ENCODE assay signal across 23 cellular contexts in the genomic region with DNA sequence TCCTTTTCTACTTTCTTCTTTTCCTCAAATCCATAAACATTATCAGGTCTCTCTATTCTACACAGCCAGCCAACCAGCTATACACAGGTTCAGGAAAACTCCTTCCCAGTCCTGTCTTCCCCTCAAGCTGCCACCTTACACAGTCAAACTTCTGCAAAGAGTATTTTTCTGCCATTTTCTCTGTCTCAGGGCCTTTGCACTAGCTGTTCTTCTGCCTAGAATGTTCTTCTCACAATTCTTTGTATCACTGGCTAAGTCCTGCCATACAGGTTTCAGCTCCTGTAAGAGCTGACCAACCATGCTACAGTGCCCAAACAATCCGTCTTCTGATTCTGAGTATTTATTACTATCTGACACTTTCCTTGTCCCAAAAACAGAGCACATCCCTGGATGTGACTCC.
"Had no signal": no experiment of that assay in that cellular context is flagged by ENCODE, and none has a peak within 500 bp of the region (broad histone marks: within the 10 kb centered on the region; RNA-seq: fewer than 3 reads in every experiment).

No MANE protein-coding gene starts in this region.

- DNase-seq: islet precursor cell; left ventricle myocardium inferior; midbrain; mucosa of descending colon; naive thymus-derived CD4-positive, alpha-beta T cell; ovary; stimulated activated CD4-positive, alpha-beta T cell treated with anti-CD3 and anti-CD28 coated beads, Interleukin-12 subunit alpha, Interleukin-12 subunit beta, amount 100 ng/mL, for 4 hours; stimulated activated CD4-positive, alpha-beta T cell treated with anti-CD3 and anti-CD28 coated beads, Interleukin-15, amount 100 ng/mL, for 24 hours; stimulated activated CD4-positive, alpha-beta T cell treated with anti-CD3 and anti-CD28 coated beads, Interleukin-4, amount 100 ng/mL, for 24 hours; stimulated activated naive CD4-positive, alpha-beta T cell; tibial artery; trophoblast cell; upper lobe of right lung had no signal

- H3K27me3 ChIP-seq: hepatocyte, ovary, right atrium auricular region, suprapubic skin, tibial artery, upper lobe of right lung had no signal

- H2AFZ ChIP-seq: hepatocyte had no signal

- H3K4me3 ChIP-seq: hepatocyte, left ventricle myocardium inferior, lung, mucosa of descending colon, ovary, right atrium auricular region, skin epidermis, suprapubic skin, thoracic aorta, tibial artery, upper lobe of right lung had no signal

- ATAC-seq: mucosa of descending colon; naive thymus-derived CD4-positive, alpha-beta T cell; natural killer cell treated with Interleukin-12 subunit alpha and Interleukin-12 subunit beta and Interleukin-15 and Interleukin-18, amount 100 ng/mL, for 72 hours; sciatic nerve; stimulated activated effector memory CD8-positive, alpha-beta T cell treated with anti-CD3 and anti-CD28 coated beads, Interleukin-12 subunit alpha, Interleukin-12 subunit beta, amount 100 ng/mL, for 72 hours; upper lobe of right lung had no signal

- H3K27ac ChIP-seq: hepatocyte, left ventricle myocardium inferior, ovary, right atrium auricular region, skin epidermis, suprapubic skin, thoracic aorta, tibial artery, upper lobe of right lung had no signal

- H3K79me2 ChIP-seq: hepatocyte had no signal

- H3K36me3 ChIP-seq: left ventricle myocardium inferior, ovary, right atrium auricular region, suprapubic skin, thoracic aorta, tibial artery, upper lobe of right lung had no signal

- H3K4me2 ChIP-seq: hepatocyte had no signal

- H3K9me3 ChIP-seq: left ventricle myocardium inferior, mucosa of descending colon, ovary, right atrium auricular region, suprapubic skin, thoracic aorta, tibial artery, upper lobe of right lung had no signal

- H3K4me1 ChIP-seq: upper lobe of right lung had no signal

- FAIRE-seq: urothelium cell line had no signal
